Comparison of ENCODE assay signal across 28 cellular contexts in genomic region chr22:18997925-18998315, GRCh38.
A peak's percentile ranks its signal among the peaks of the same experiment; 100 is the strongest.
DNase-seq lines count a peak whose midpoint lies in the region; ATAC-seq lines count a peak whose summit lies in the region.
"Had no signal": no experiment of that assay in that cellular context is flagged by ENCODE, and none has a peak within 500 bp of the region (broad histone marks: within the 10 kb centered on the region; RNA-seq: fewer than 3 reads in every experiment).

No MANE protein-coding gene starts in this region.

- H3K27ac Mint-ChIP-seq in activated T-cell treated with anti-CD3 and anti-CD28 coated beads, Interleukin-2, amount 50 U/mL, for 24 hours, result no peak overlapping the region
- H3K27ac Mint-ChIP-seq: activated T-cell treated with anti-CD3 and anti-CD28 coated beads, Interleukin-2, amount 50 U/mL, for 72 hours; B cell; stimulated activated naive CD8-positive, alpha-beta T cell treated with anti-CD3 and anti-CD28 coated beads, Interleukin-15, amount 100 ng/mL, for 72 hours; T-helper 1 cell treated with Interleukin-12 subunit alpha and Interleukin-12 subunit beta and Interleukin-4 antibody, amounts not matched to agents 30 μg/mL and 1 μg/mL, for 36 hours had no signal

- H3K27me3 Mint-ChIP-seq in activated T-cell treated with anti-CD3 and anti-CD28 coated beads, Interleukin-2, amount 50 U/mL, for 24 hours, result peaks cover 29% of the 10 kb centered on the region

- H3K4me1 Mint-ChIP-seq in activated T-cell treated with anti-CD3 and anti-CD28 coated beads, Interleukin-2, amount 50 U/mL, for 24 hours (ENCODE audit: low read depth), result no peaks in the 10 kb centered on the region
- H3K4me1 Mint-ChIP-seq: B cell; stimulated activated naive CD8-positive, alpha-beta T cell treated with anti-CD3 and anti-CD28 coated beads, Interleukin-15, amount 100 ng/mL, for 72 hours had no signal

- H3K4me3 Mint-ChIP-seq in activated T-cell treated with anti-CD3 and anti-CD28 coated beads, Interleukin-2, amount 50 U/mL, for 24 hours, result no peak overlapping the region
- H3K4me3 Mint-ChIP-seq: activated T-cell treated with anti-CD3 and anti-CD28 coated beads, Interleukin-2, amount 50 U/mL, for 72 hours; B cell; neural crest cell; stimulated activated naive CD8-positive, alpha-beta T cell treated with anti-CD3 and anti-CD28 coated beads, Interleukin-15, amount 100 ng/mL, for 72 hours; T-helper 1 cell treated with Interleukin-12 subunit alpha and Interleukin-12 subunit beta and Interleukin-4 antibody, amounts not matched to agents 30 μg/mL and 1 μg/mL, for 36 hours had no signal

- H3K9me3 Mint-ChIP-seq in activated T-cell treated with anti-CD3 and anti-CD28 coated beads, Interleukin-2, amount 50 U/mL, for 24 hours, result no peaks in the 10 kb centered on the region
- H3K9me3 Mint-ChIP-seq: activated T-cell treated with anti-CD3 and anti-CD28 coated beads, Interleukin-2, amount 50 U/mL, for 72 hours; neural crest cell; stimulated activated naive CD8-positive, alpha-beta T cell treated with anti-CD3 and anti-CD28 coated beads, Interleukin-15, amount 100 ng/mL, for 72 hours; T-helper 1 cell treated with Interleukin-12 subunit alpha and Interleukin-12 subunit beta and Interleukin-4 antibody, amounts not matched to agents 30 μg/mL and 1 μg/mL, for 36 hours had no signal

- no peaks in the 10 kb centered on the region for H3K36me3 Mint-ChIP-seq in activated T-cell treated with anti-CD3 and anti-CD28 coated beads, Interleukin-2, amount 50 U/mL, for 24 hours (ENCODE audit: low read depth)

- H3K27ac ChIP-seq in layer of hippocampus (ENCODE audit: low read depth, low read length), result peak overlapping the region; percentile 38
- H3K27ac ChIP-seq: adrenal gland, brain microvascular endothelial cell, coronary artery, gastrocnemius medialis, lower lobe of right lung, prostate gland, SK-N-MC, upper lobe of right lung had no signal

- peak; percentile 4 to 35 (median 19) for DNase-seq in NCI-H1417 (lab: John Stamatoyannopoulos, UW)
- DNase-seq in NCI-H1417 treated with DMSO at 0.1 percent for 48 hours (lab: John Stamatoyannopoulos, UW), result no peak
- peak; percentile 95 for DNase-seq in NCI-H82 (lab: John Stamatoyannopoulos, UW)
- DNase-seq in superior temporal gyrus (ENCODE audit: extremely low spot score), result peak; percentile 26
- no peak for DNase-seq in activated T-cell treated with anti-CD3 and anti-CD28 coated beads, Interleukin-2, amount 50 U/mL, for 24 hours
- DNase-seq: activated CD4-positive, alpha-beta T cell treated with anti-CD3 and anti-CD28 coated beads for 48 hours; activated naive CD4-positive, alpha-beta T cell treated with Interleukin-2 at 50 U/mL for 16 hours; activated T-cell treated with anti-CD3 and anti-CD28 coated beads, Interleukin-2, amount 50 U/mL, for 72 hours; brain microvascular endothelial cell; gastrocnemius medialis; hippocampal formation; lower lobe of right lung; NCI-H2081 treated with DMSO at 0.1 percent for 48 hours; NCI-H510A; RPMI8226; stimulated activated naive CD8-positive, alpha-beta T cell treated with anti-CD3 and anti-CD28 coated beads, Interleukin-15, amount 100 ng/mL, for 72 hours; upper lobe of right lung had no signal

- H3K27me3 ChIP-seq in layer of hippocampus (ENCODE audit: control insufficient read depth, insufficient read depth, low read length), result peaks cover 4% of the 10 kb centered on the region

- ATAC-seq in GM18517 (IDR thresholded peaks at IDR 0.05; ENCODE audit: unreplicated experiment) (no peak), HG03571 (IDR thresholded peaks at IDR 0.05; ENCODE audit: unreplicated experiment) (no peak)
- ATAC-seq: activated T-cell treated with anti-CD3 and anti-CD28 coated beads, Interleukin-2, amount 50 U/mL, for 72 hours; gastrocnemius medialis; HCT116; stimulated activated naive CD8-positive, alpha-beta T cell treated with anti-CD3 and anti-CD28 coated beads, Interleukin-15, amount 100 ng/mL, for 72 hours had no signal

Comparison
In these comparisons a context has a peak if more than half of its experiments do, and no peak if none do; other contexts are left out.
1. DNase-seq: peak in NCI-H1417 (3 of 3), NCI-H82 (single experiment) and superior temporal gyrus (single experiment); none in NCI-H1417 treated with DMSO at 0.1 percent for 48 hours (single experiment) and activated T-cell treated with anti-CD3 and anti-CD28 coated beads, Interleukin-2, amount 50 U/mL, for 24 hours (single experiment).